Comparison of ENCODE assay signal across 8 cellular contexts in genomic region chr6:127971945-127972391, GRCh38.
DNase-seq lines count a peak whose midpoint lies in the region; TF ChIP-seq lines count a peak whose summit lies in the region.

No MANE protein-coding gene starts in this region.

- in situ Hi-C loops in ACHN (cut with HindIII; ENCODE audit: low pct_ligation_motif_present, low pct_unique_long_range_greater_than_20kb, low sequenced_read_pairs), result no loop called here

- H3K36me3 ChIP-seq in H7 (replicated peaks; ENCODE audit: control insufficient read depth, insufficient read depth, low read length) (peaks cover 1% of the 10 kb centered on the region), suprapubic skin (peaks cover 34% of the 10 kb centered on the region)

- peak; percentile 28 for DNase-seq in ACHN
- peak; percentile 99 for DNase-seq in Jurkat, Clone E6-1 (ENCODE audit: low read depth, low spot score)
- DNase-seq in activated T-cell treated with anti-CD3 and anti-CD28 coated beads, Interleukin-2, amount 50 U/mL, for 1 hour, result peak; percentile 44
- DNase-seq in iris pigment epithelial cell (ENCODE audit: low read depth), result peak; percentile 94
- no peak for DNase-seq in H7
- DNase-seq in NCI-H345 (lab: John Stamatoyannopoulos, UW), result no peak
- DNase-seq in suprapubic skin (ENCODE audit: low spot score in 2 of 2), result no peak
- DNase-seq in NCI-H2081 treated with DMSO at 0.1 percent for 48 hours (lab: John Stamatoyannopoulos, UW), result no peak

- peak overlapping the region; percentile 36 for H3K4me3 ChIP-seq in Jurkat, Clone E6-1 (ENCODE audit: low read length)
- H3K4me3 ChIP-seq in H7 (ENCODE audit: insufficient read depth, low read depth, low read length), result no peak overlapping the region
- no peak overlapping the region for H3K4me3 ChIP-seq in suprapubic skin

- TF ChIP-seq POLR2A in suprapubic skin (IDR thresholded peaks at IDR 0.05), result no peak

- H3K27me3 ChIP-seq in H7 (ENCODE audit: control insufficient read depth, insufficient read depth, low read length) (no peaks in the 10 kb centered on the region), suprapubic skin (no peaks in the 10 kb centered on the region)

- no peak for TF ChIP-seq EP300 in suprapubic skin (IDR thresholded peaks at IDR 0.05)

- no peaks in the 10 kb centered on the region for H3K9me3 ChIP-seq in suprapubic skin

- 79% methylated on average over 4 of the region's 4 CpGs for WGBS in suprapubic skin

- no peak overlapping the region for H3K27ac ChIP-seq in suprapubic skin

- TF ChIP-seq CTCF in suprapubic skin (IDR thresholded peaks at IDR 0.05), result no peak

- H3K4me1 ChIP-seq in suprapubic skin, result no peaks in the 10 kb centered on the region

Comparison
In these comparisons a context has a peak if more than half of its experiments do, and no peak if none do; other contexts are left out.
1. DNase-seq: peak in ACHN (single experiment), Jurkat, Clone E6-1 (single experiment), activated T-cell treated with anti-CD3 and anti-CD28 coated beads, Interleukin-2, amount 50 U/mL, for 1 hour (single experiment) and iris pigment epithelial cell (single experiment); none in H7 (single experiment), NCI-H345 (single experiment), suprapubic skin (0 of 2) and NCI-H2081 treated with DMSO at 0.1 percent for 48 hours (single experiment).